ENCODE assay signal across 8 cellular contexts in the genomic region with DNA sequence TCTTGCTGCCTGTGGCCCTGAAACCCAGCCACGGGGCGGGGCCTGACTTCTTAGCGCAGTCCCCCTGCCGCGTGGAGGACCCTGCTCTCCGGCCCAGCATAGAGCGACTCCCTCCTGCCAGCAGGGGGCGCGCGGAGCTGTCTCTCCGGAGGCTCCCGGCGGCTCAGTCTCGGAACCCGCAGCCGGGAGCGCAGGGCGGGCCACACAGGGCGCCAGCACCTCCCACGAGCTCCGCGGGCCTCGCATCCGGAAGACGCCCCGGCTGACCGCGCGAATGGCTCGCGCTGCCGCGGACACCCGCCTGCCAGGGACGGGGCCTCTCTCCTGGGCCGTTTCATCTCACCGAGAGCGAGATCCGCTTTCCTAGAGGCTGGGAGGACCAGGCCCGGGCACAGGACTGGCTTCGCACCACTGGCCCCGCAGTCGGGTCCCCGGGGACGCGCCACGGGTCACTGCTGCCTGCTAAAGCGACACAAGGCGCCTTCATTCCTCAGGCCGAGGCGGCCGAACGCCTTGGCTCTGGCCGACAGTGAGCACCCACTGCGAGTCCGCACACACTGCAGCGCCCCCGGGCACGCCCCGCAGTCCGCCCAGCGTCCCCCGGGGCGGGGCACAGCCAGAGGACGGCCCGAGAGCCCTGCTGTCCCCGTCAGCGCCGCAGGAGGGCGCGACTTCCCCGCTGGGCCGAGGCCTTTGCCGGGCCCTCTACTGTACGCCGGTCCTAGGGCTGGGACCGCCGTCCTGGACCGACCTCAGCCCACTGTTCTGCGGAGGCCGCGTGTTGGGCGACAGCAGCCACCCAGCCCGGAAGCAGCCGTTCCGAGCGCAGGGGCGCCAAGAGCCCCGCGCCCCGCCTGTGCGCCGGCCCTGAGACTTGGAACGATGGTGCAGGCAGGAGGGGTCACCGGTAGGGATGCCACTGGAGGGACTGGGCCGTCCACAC. TPM values are rescaled to one million over a fixed set of nuclear protein-coding genes. Genes with fewer than 3 reads are reported as not detected.
DNase-seq lines count a peak whose midpoint lies in the region; ATAC-seq and TF ChIP-seq lines count a peak whose summit lies in the region.

No MANE protein-coding gene starts in this region.

- WGBS in aorta, 2 donors: 0% methylated on average over 61 to 96 of the region's 96 CpGs

- H3K27me3 Mint-ChIP-seq in T-helper 1 cell treated with Interleukin-12 subunit alpha and Interleukin-12 subunit beta and Interleukin-4 antibody, amounts not matched to agents 30 μg/mL and 1 μg/mL, for 36 hours (ENCODE audit: low read depth): peaks cover 29% of the 10 kb centered on the region

- TF ChIP-seq CTCF in GM13977 (IDR thresholded peaks at IDR 0.05; ENCODE audit: extremely low read depth, insufficient read depth, missing control alignments): peak; percentile 99

- intact Hi-C loops in aorta (cut with DNase I): loop anchor here (1.0 to 10.0 kb wide), 6 partner anchors 76 to 423 kb away; a partner anchor contains a TSS

- H3K9me3 ChIP-seq in aorta (ENCODE audit: control insufficient read depth, low read length): no peaks in the 10 kb centered on the region

- ATAC-seq in HG02678 (IDR thresholded peaks at IDR 0.05; ENCODE audit: unreplicated experiment) (peak; percentile 90), aorta (ENCODE audit: low FRiP score) (peak; percentile 99)

- no peaks in the 10 kb centered on the region for H3K36me3 Mint-ChIP-seq in T-helper 1 cell treated with Interleukin-12 subunit alpha and Interleukin-12 subunit beta and Interleukin-4 antibody, amounts not matched to agents 30 μg/mL and 1 μg/mL, for 36 hours (ENCODE audit: low read depth)

- in situ Hi-C loops in GM13977 (cut with MboI; ENCODE audit: low pct_unique_long_range_greater_than_20kb, low sequenced_read_pairs, unreplicated experiment): no loop called here

- no peaks in the 10 kb centered on the region for H3K9me3 Mint-ChIP-seq in T-helper 1 cell treated with Interleukin-12 subunit alpha and Interleukin-12 subunit beta and Interleukin-4 antibody, amounts not matched to agents 30 μg/mL and 1 μg/mL, for 36 hours

- no peaks in the 10 kb centered on the region for H3K27me3 ChIP-seq in aorta (ENCODE audit: control insufficient read depth in 1 of 2, insufficient read depth in 2 of 2, low read length in 1 of 2)

- H3K4me3 ChIP-seq in aorta (ENCODE audit: low read length in 2 of 2): peak overlapping the region; percentile 36 to 37

- peaks cover 3% of the 10 kb centered on the region for H3K4me1 Mint-ChIP-seq in T-helper 1 cell treated with Interleukin-12 subunit alpha and Interleukin-12 subunit beta and Interleukin-4 antibody, amounts not matched to agents 30 μg/mL and 1 μg/mL, for 36 hours (ENCODE audit: low read depth)

- peak overlapping the region; percentile 82 for H3K27ac ChIP-seq in angular gyrus (ENCODE audit: low read depth, low read length)
- H3K27ac ChIP-seq in aorta (ENCODE audit: low read depth in 1 of 2, low read length in 2 of 2): peak overlapping the region; percentile 38 to 72

- DNase-seq in GM13977 (ENCODE audit: low spot score) (peak; percentile 92), NCI-H1105 (lab: John Stamatoyannopoulos, UW) (peak; percentile 84), hepatic stellate cell (ENCODE audit: low spot score) (peak; percentile 85), renal cortical epithelial cell (ENCODE audit: low read depth) (peak; percentile 35), aorta (peak; percentile 94 to 98)

- no peak overlapping the region for H3K27ac Mint-ChIP-seq in T-helper 1 cell treated with Interleukin-12 subunit alpha and Interleukin-12 subunit beta and Interleukin-4 antibody, amounts not matched to agents 30 μg/mL and 1 μg/mL, for 36 hours

- no peaks in the 10 kb centered on the region for H3K36me3 ChIP-seq in aorta (ENCODE audit: control insufficient read depth in 1 of 2, insufficient read depth in 2 of 2, low read length in 1 of 2)

- H3K4me3 Mint-ChIP-seq in T-helper 1 cell treated with Interleukin-12 subunit alpha and Interleukin-12 subunit beta and Interleukin-4 antibody, amounts not matched to agents 30 μg/mL and 1 μg/mL, for 36 hours: peak overlapping the region; percentile 51

- no peaks in the 10 kb centered on the region for H3K4me1 ChIP-seq in aorta (ENCODE audit: control insufficient read depth in 1 of 2, insufficient read depth in 2 of 2, low read length in 2 of 2)

RNA-seq across cellular contexts. Expression of a gene that starts 39.0 kb away (rescaled TPM):
- total RNA-seq in renal cortical epithelial cell (0.35 and 0.40 TPM in 2 replicates), aorta (1 to 10 TPM; 2.7 to 6.9 TPM)
- 1 to 10 TPM; 1.1 to 1.7 TPM for polyA plus RNA-seq in aorta

RNA-seq across cellular contexts. Expression of a gene that starts 42.4 kb away (rescaled TPM):
- total RNA-seq in renal cortical epithelial cell (not detected in 2 replicates), aorta (not detected)
- polyA plus RNA-seq in aorta: not detected

Comparison
In these comparisons a context has a peak if more than half of its experiments do, and no peak if none do; other contexts are left out.
1. Peak in every context shown above with its lines: DNase-seq, ATAC-seq, H3K4me3 ChIP-seq and H3K27ac ChIP-seq.
2. DNase-seq: peak in every context shown above with its lines; median percentile 96 in aorta; 92 in GM13977; 85 in hepatic stellate cell; 84 in NCI-H1105; 35 in renal cortical epithelial cell.